8 cellular contexts compared by ENCODE assay signal in genomic region chr19:51593138-51593890, GRCh38. TPM values are rescaled to one million over a fixed set of nuclear protein-coding genes. Genes with fewer than 3 reads are reported as not detected.
DNase-seq lines count a peak whose midpoint lies in the region; ATAC-seq and TF ChIP-seq lines count a peak whose summit lies in the region.

No MANE protein-coding gene starts in this region.

- peaks cover 9% of the 10 kb centered on the region for H3K36me3 Mint-ChIP-seq in endodermal cell (ENCODE audit: low read depth)
- peaks cover 3% of the 10 kb centered on the region for H3K36me3 Mint-ChIP-seq in osteocyte (ENCODE audit: unreplicated experiment)

- peak overlapping the region; percentile 51 for H3K27ac ChIP-seq in DND-41 (ENCODE audit: low read length)
- no peak overlapping the region for H3K27ac ChIP-seq in OCI-LY1 (ENCODE audit: low read depth, low read length, poor library complexity, severe bottlenecking)
- no peak overlapping the region for H3K27ac ChIP-seq in endodermal cell (ENCODE audit: low read depth, low read length)

- H3K27ac Mint-ChIP-seq in endodermal cell (no peak overlapping the region), osteocyte (ENCODE audit: unreplicated experiment) (peak overlapping the region; percentile 90)

- H3K4me3 Mint-ChIP-seq in endodermal cell (peak overlapping the region; percentile 76), osteocyte (ENCODE audit: unreplicated experiment) (peak overlapping the region; percentile 90)

- H3K4me1 ChIP-seq in DND-41 (ENCODE audit: insufficient read depth, low read length) (peaks cover 16% of the 10 kb centered on the region), OCI-LY1 (ENCODE audit: insufficient read depth, low read length, severe bottlenecking) (peaks cover 16% of the 10 kb centered on the region), endodermal cell (ENCODE audit: control insufficient read depth, insufficient read depth, low read length) (no peaks in the 10 kb centered on the region)

- WGBS in endodermal cell (ENCODE audit: insufficient coverage in 1 of 2, insufficient read length in 1 of 2), 2 experiments = 48 to 55% methylated on average over 4 to 10 of the region's 10 CpGs

- H3K4me1 Mint-ChIP-seq in endodermal cell = peaks cover 13% of the 10 kb centered on the region
- peaks cover 22% of the 10 kb centered on the region for H3K4me1 Mint-ChIP-seq in osteocyte (ENCODE audit: unreplicated experiment)

- H3K4me2 ChIP-seq in DND-41 (ENCODE audit: insufficient read depth, low read length) (peak overlapping the region; percentile 84), OCI-LY1 (ENCODE audit: low read length) (peak overlapping the region; percentile 75)

- H3K9me3 ChIP-seq in DND-41 (ENCODE audit: insufficient read depth, low read length, severe bottlenecking) (no peaks in the 10 kb centered on the region), OCI-LY1 (ENCODE audit: low read length) (peaks cover 3% of the 10 kb centered on the region), endodermal cell (ENCODE audit: control insufficient read depth, low read length) (peaks cover 3% of the 10 kb centered on the region)

- H4K20me1 ChIP-seq in DND-41 (ENCODE audit: insufficient read depth, low read length) = no peaks in the 10 kb centered on the region
- no peaks in the 10 kb centered on the region for H4K20me1 ChIP-seq in OCI-LY1 (ENCODE audit: insufficient read depth, low read length)

- DNase-seq in DND-41 = no peak
- no peak for DNase-seq in endodermal cell
- peak; percentile 75 for DNase-seq in osteocyte (ENCODE audit: extremely low spot score, unreplicated experiment)
- no peak for DNase-seq in foreskin melanocyte
- DNase-seq in NCI-H446 (lab: John Stamatoyannopoulos, UW) = no peak

- H3K9ac ChIP-seq in DND-41 (ENCODE audit: low read depth, low read length) = peak overlapping the region; percentile 60
- peak overlapping the region; percentile 68 for H3K9ac ChIP-seq in OCI-LY1 (ENCODE audit: low read length)
- no peak overlapping the region for H3K9ac ChIP-seq in endodermal cell (ENCODE audit: extremely low read depth, low read length, poor library complexity, severe bottlenecking)

- peaks cover 11% of the 10 kb centered on the region for H3K27me3 Mint-ChIP-seq in endodermal cell (ENCODE audit: insufficient read depth)
- no peaks in the 10 kb centered on the region for H3K27me3 Mint-ChIP-seq in osteocyte (ENCODE audit: unreplicated experiment)

- H3K9me3 Mint-ChIP-seq in endodermal cell = peaks cover 3% of the 10 kb centered on the region
- H3K9me3 Mint-ChIP-seq in osteocyte (ENCODE audit: unreplicated experiment) = peaks cover 17% of the 10 kb centered on the region

- H3K4me3 ChIP-seq in DND-41 (ENCODE audit: low read depth in 1 of 2, low read length in 2 of 2) = peak overlapping the region; percentile 41 to 81; a peak in 3 of 4 replicates
- H3K4me3 ChIP-seq in OCI-LY1 (ENCODE audit: low read depth, low read length, poor library complexity, severe bottlenecking) = peak overlapping the region; percentile 73
- peak overlapping the region; percentile 94 for H3K4me3 ChIP-seq in endodermal cell (ENCODE audit: low read length)

- H3K79me2 ChIP-seq in DND-41 (ENCODE audit: insufficient read depth, low read length) = no peaks in the 10 kb centered on the region
- H3K79me2 ChIP-seq in OCI-LY1 (ENCODE audit: insufficient read depth, low read length) = no peaks in the 10 kb centered on the region

- H2AFZ ChIP-seq in DND-41 (ENCODE audit: low read depth, low read length) = peak overlapping the region; percentile 80
- H2AFZ ChIP-seq in OCI-LY1 (ENCODE audit: low read length) = no peak overlapping the region

- peaks cover 3% of the 10 kb centered on the region; the same call in 1 of the 2 replicates for H3K36me3 ChIP-seq in DND-41 (ENCODE audit: insufficient read depth, low read length)
- H3K36me3 ChIP-seq in OCI-LY1 (ENCODE audit: insufficient read depth, low read length) = no peaks in the 10 kb centered on the region; the same call in 1 of the 2 replicates
- H3K36me3 ChIP-seq in endodermal cell (ENCODE audit: control insufficient read depth, insufficient read depth, low read length) = peaks cover 11% of the 10 kb centered on the region

- TF ChIP-seq CTCF in DND-41 (IDR thresholded peaks at IDR 0.05; ENCODE audit: borderline replicate concordance, extremely low read depth, low read length, poor library complexity, severe bottlenecking) (no peak), OCI-LY1 (IDR thresholded peaks at IDR 0.05; ENCODE audit: low read length) (no peak), endodermal cell (conservative IDR thresholded peaks at IDR 0.05) (no peak), osteocyte (IDR thresholded peaks at IDR 0.05) (no peak)

- H3K9me2 ChIP-seq in OCI-LY1 (ENCODE audit: low read depth, low read length) = no peaks in the 10 kb centered on the region

- H3K27me3 ChIP-seq in DND-41 (ENCODE audit: insufficient read depth, low read length, poor library complexity) (no peaks in the 10 kb centered on the region), OCI-LY1 (ENCODE audit: insufficient read depth, low read length) (no peaks in the 10 kb centered on the region), endodermal cell (ENCODE audit: control insufficient read depth, insufficient read depth, low read length, poor library complexity, severe bottlenecking) (peaks cover 11% of the 10 kb centered on the region)

- ATAC-seq in DND-41 (ENCODE audit: insufficient read depth, low read depth) (no peak), GM21367 (IDR thresholded peaks at IDR 0.05; ENCODE audit: unreplicated experiment) (no peak), HG03439 (IDR thresholded peaks at IDR 0.05; ENCODE audit: unreplicated experiment) (no peak)

- no peaks in the 10 kb centered on the region for H3F3A ChIP-seq in OCI-LY1 (ENCODE audit: insufficient read depth, low read length)

RNA-seq across cellular contexts. Expression of gene ZNF175, which starts 22.2 kb away (rescaled TPM):
- total RNA-seq in endodermal cell (10 to 100 TPM; 10.8 to 11.3 TPM), osteocyte (13.5 and 16.9 TPM in 2 replicates)
- polyA plus RNA-seq in endodermal cell (2013, experiment 1 of 2) = 5.8 TPM
- polyA plus RNA-seq in endodermal cell (2013, experiment 2 of 2) = 6.8 TPM

RNA-seq across cellular contexts. Expression of gene SIGLEC5, which starts 36.9 kb away (rescaled TPM):
- total RNA-seq in endodermal cell = not detected
- 0.14 TPM for polyA plus RNA-seq in endodermal cell (2013, experiment 1 of 2)
- not detected for polyA plus RNA-seq in endodermal cell (2013, experiment 2 of 2)
- total RNA-seq in osteocyte = not detected in 2 replicates

RNA-seq across cellular contexts. Expression of gene SIGLEC14, which starts 53.3 kb away (rescaled TPM):
- not detected for total RNA-seq in endodermal cell
- not detected for polyA plus RNA-seq in endodermal cell (2013, experiment 1 of 2)
- polyA plus RNA-seq in endodermal cell (2013, experiment 2 of 2) = 0.12 TPM
- total RNA-seq in osteocyte = not detected in 2 replicates
